ENCODE assay signal across 10 cellular contexts in the genomic region with DNA sequence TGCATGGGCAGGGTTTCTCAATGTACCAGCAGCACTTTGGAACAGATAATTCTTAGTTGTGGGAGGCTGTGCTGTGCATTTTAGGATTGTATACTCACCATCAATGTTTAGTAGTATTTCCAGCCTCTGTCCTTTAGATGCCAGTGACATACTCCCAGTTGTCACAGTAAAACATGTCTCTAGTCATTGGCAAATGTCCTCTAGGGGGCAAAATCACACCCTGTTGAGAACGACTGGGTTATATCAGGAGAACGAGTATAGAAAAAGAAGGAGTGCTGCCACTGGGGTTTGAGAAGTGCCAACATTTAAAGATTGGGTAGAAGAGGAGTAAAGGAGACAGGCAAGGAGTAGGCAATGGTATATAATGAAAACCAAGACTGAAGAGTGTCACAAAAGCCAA. TPM values are rescaled to one million over a fixed set of nuclear protein-coding genes. Genes with fewer than 3 reads are reported as not detected.
A peak's percentile ranks its signal among the peaks of the same experiment; 100 is the strongest.
DNase-seq lines count a peak whose midpoint lies in the region; ATAC-seq, FAIRE-seq and TF ChIP-seq lines count a peak whose summit lies in the region.
"Had no signal": no experiment of that assay in that cellular context is flagged by ENCODE, and none has a peak within 500 bp of the region (broad histone marks: within the 10 kb centered on the region; RNA-seq: fewer than 3 reads in every experiment).

No MANE protein-coding gene starts in this region.

- no peak overlapping the region for H2AK5ac ChIP-seq in neuronal stem cell (ENCODE audit: low read depth, low read length)

- no peak overlapping the region for H4K91ac ChIP-seq in neuronal stem cell (ENCODE audit: low read depth, low read length, poor library complexity)

- peaks cover 5% of the 10 kb centered on the region for H3K36me3 Mint-ChIP-seq in chondrocyte (ENCODE audit: low read depth)
- H3K36me3 Mint-ChIP-seq in naive thymus-derived CD8-positive, alpha-beta T cell, result no peaks in the 10 kb centered on the region

- H3K4ac ChIP-seq in neuronal stem cell (ENCODE audit: low read length), result no peak overlapping the region

- H3K4me1 Mint-ChIP-seq in chondrocyte (ENCODE audit: low read depth), result peaks cover 14% of the 10 kb centered on the region
- H3K4me1 Mint-ChIP-seq in naive thymus-derived CD8-positive, alpha-beta T cell, result no peaks in the 10 kb centered on the region

- H3K9me3 Mint-ChIP-seq in chondrocyte (ENCODE audit: low read depth), result peaks cover 14% of the 10 kb centered on the region
- H3K9me3 Mint-ChIP-seq in naive thymus-derived CD8-positive, alpha-beta T cell, result peaks cover 0 to 3% (median 0%) of the 10 kb centered on the region in 9 donors
- H3K9me3 Mint-ChIP-seq: dendritic cell treated with granulocyte-macrophage colony-stimulating factor and Interleukin-4, amounts not matched to agents 40 ng/mL and 50 ng/mL, for 4 days had no signal

- H3K4me2 ChIP-seq in neuronal stem cell (ENCODE audit: insufficient read depth, low read length, poor library complexity, severe bottlenecking), result no peak overlapping the region

- no peak for ATAC-seq in naive thymus-derived CD8-positive, alpha-beta T cell
- no peak for ATAC-seq in GM18907 (IDR thresholded peaks at IDR 0.05; ENCODE audit: unreplicated experiment)

- H2BK120ac ChIP-seq in neuronal stem cell (ENCODE audit: low read depth, low read length), result no peak overlapping the region

- TF ChIP-seq CTCF in cardiac muscle cell (IDR thresholded peaks at IDR 0.05; ENCODE audit: low read depth, low read length) (peak; percentile 42), chondrocyte (IDR thresholded peaks at IDR 0.05) (peak; percentile 42)

- no peak overlapping the region for H3K14ac ChIP-seq in neuronal stem cell (ENCODE audit: low read length)

- H3K27ac Mint-ChIP-seq in chondrocyte (ENCODE audit: unreplicated experiment), result no peak overlapping the region
- no peak overlapping the region for H3K27ac Mint-ChIP-seq in naive thymus-derived CD8-positive, alpha-beta T cell
- H3K27ac Mint-ChIP-seq: dendritic cell treated with granulocyte-macrophage colony-stimulating factor and Interleukin-4, amounts not matched to agents 40 ng/mL and 50 ng/mL, for 4 days had no signal

- FAIRE-seq in urothelium cell line (lab: Jason Lieb, UNC), result peak; percentile 32

- no peak overlapping the region for H3K23ac ChIP-seq in neuronal stem cell (ENCODE audit: low read depth, low read length, poor library complexity)

- H2BK15ac ChIP-seq in neuronal stem cell (ENCODE audit: low read length), result no peak overlapping the region

- H3K9me3 ChIP-seq in cardiac muscle cell (ENCODE audit: low read depth) (no peaks in the 10 kb centered on the region), neuronal stem cell (replicated peaks in 1 of 2; ENCODE audit: control insufficient read depth in 2 of 2, insufficient read depth in 1 of 2, low read depth in 1 of 2, low read length in 2 of 2) (no peaks in the 10 kb centered on the region)

- no peaks in the 10 kb centered on the region for H3K36me3 ChIP-seq in cardiac muscle cell
- H3K36me3 ChIP-seq in neuronal stem cell (replicated peaks in 1 of 2; ENCODE audit: control insufficient read depth in 2 of 2, insufficient read depth in 2 of 2, low read length in 2 of 2), result no peaks in the 10 kb centered on the region

- H3K27me3 ChIP-seq in cardiac muscle cell, result no peaks in the 10 kb centered on the region
- H3K27me3 ChIP-seq in neuronal stem cell (ENCODE audit: control insufficient read depth in 3 of 3, insufficient read depth in 3 of 3, low read depth in 1 of 3, low read length in 3 of 3), result no peaks in the 10 kb centered on the region

- no peak overlapping the region for H2BK12ac ChIP-seq in neuronal stem cell (ENCODE audit: low read length)

- no peak overlapping the region for H3K9ac ChIP-seq in neuronal stem cell (ENCODE audit: low read depth, low read length, poor library complexity)

- H3K4me3 ChIP-seq in cardiac muscle cell, result no peak overlapping the region
- H3K4me3 ChIP-seq in neuronal stem cell (ENCODE audit: low read length in 2 of 2), result no peak overlapping the region

- intact Hi-C loops in cardiac septum (cut with DNase I), result loop anchor here (5.0 kb wide), 1 partner anchor 53 kb away; no protein-coding TSS in a partner anchor

- H4K8ac ChIP-seq in neuronal stem cell (ENCODE audit: low read depth, low read length), result no peak overlapping the region

- H3K4me3 Mint-ChIP-seq in chondrocyte (ENCODE audit: unreplicated experiment), result no peak overlapping the region
- no peak overlapping the region for H3K4me3 Mint-ChIP-seq in naive thymus-derived CD8-positive, alpha-beta T cell
- H3K4me3 Mint-ChIP-seq: dendritic cell treated with granulocyte-macrophage colony-stimulating factor and Interleukin-4, amounts not matched to agents 40 ng/mL and 50 ng/mL, for 4 days had no signal

- H2BK5ac ChIP-seq in neuronal stem cell (ENCODE audit: low read length), result no peak overlapping the region

- no CpG with 5 or more reads among the region's 2 CpGs for WGBS in neuronal stem cell (ENCODE audit: extremely low coverage in 2 of 2, insufficient read length in 2 of 2, insufficient replicate concordance in 1 of 2), 2 donors

- H2AFZ ChIP-seq in neuronal stem cell (ENCODE audit: low read length), result no peak overlapping the region

- POLR2A ChIA-PET in naive thymus-derived CD8-positive, alpha-beta T cell (lab: Charles Lee), result no interaction called here

- no peak overlapping the region for H3K27ac ChIP-seq in cardiac muscle cell
- no peak overlapping the region for H3K27ac ChIP-seq in neuronal stem cell (replicated peaks; ENCODE audit: low read length)

- DNase-seq in cardiac muscle cell (ENCODE audit: low read depth in 1 of 2, low spot score in 1 of 2) (peak; percentile 36 to 53), cardiac septum (ENCODE audit: low spot score) (no peak), NCI-H1092 (lab: John Stamatoyannopoulos, UW) (peak; percentile 11), chondrocyte (ENCODE audit: low spot score) (no peak), urothelium cell line (ENCODE audit: low spot score) (no peak), neuronal stem cell (ENCODE audit: low spot score) (no peak)
- no peak for DNase-seq in naive thymus-derived CD8-positive, alpha-beta T cell
- DNase-seq: NCI-H2171 treated with DMSO at 0.1 percent for 48 hours had no signal

- H3K4me1 ChIP-seq in cardiac muscle cell (ENCODE audit: low read depth), result no peaks in the 10 kb centered on the region
- peaks cover 0 to 5% of the 10 kb centered on the region in 2 donors for H3K4me1 ChIP-seq in neuronal stem cell (ENCODE audit: control insufficient read depth in 2 of 2, insufficient read depth in 1 of 2, low read depth in 1 of 2, low read length in 2 of 2)

- no peak overlapping the region for H3K18ac ChIP-seq in neuronal stem cell (ENCODE audit: low read length)

- H3K79me1 ChIP-seq in neuronal stem cell (ENCODE audit: low read depth, low read length), result no peaks in the 10 kb centered on the region

- H3K27me3 Mint-ChIP-seq in chondrocyte (ENCODE audit: low read depth), result peaks cover 6% of the 10 kb centered on the region
- peaks cover 7 to 26% (median 16%) of the 10 kb centered on the region in 5 donors for H3K27me3 Mint-ChIP-seq in naive thymus-derived CD8-positive, alpha-beta T cell

RNA-seq across cellular contexts. Expression of a gene that starts 37.9 kb away (rescaled TPM):
- not detected in 2 replicates for total RNA-seq in cardiac muscle cell
- polyA plus RNA-seq in cardiac muscle cell, result not detected in 2 replicates
- not detected for total RNA-seq in cardiac septum
- total RNA-seq in chondrocyte, result not detected in 3 replicates
- not detected for total RNA-seq in naive thymus-derived CD8-positive, alpha-beta T cell
- under 1 TPM in 1 of 3 donors, not detected in 2; 0.05 TPM for polyA plus RNA-seq in naive thymus-derived CD8-positive, alpha-beta T cell
- not detected for polyA plus RNA-seq in neuronal stem cell (2013, experiment 1 of 2)
- polyA plus RNA-seq in neuronal stem cell (2013, experiment 2 of 2), result not detected

Comparison
In these comparisons a context has a peak if more than half of its experiments do, and no peak if none do; other contexts are left out.
1. DNase-seq: peak in cardiac muscle cell (2 of 2) and NCI-H1092 (single experiment); none in cardiac septum (single experiment), chondrocyte (single experiment), urothelium cell line (single experiment), naive thymus-derived CD8-positive, alpha-beta T cell (0 of 10) and neuronal stem cell (single experiment).